Comparison of ENCODE assay signal across 7 cellular contexts in genomic region chr9:112282841-112283240, GRCh38. TPM values are rescaled to one million over a fixed set of nuclear protein-coding genes. Genes with fewer than 3 reads are reported as not detected.
DNase-seq lines count a peak whose midpoint lies in the region; ATAC-seq, FAIRE-seq and TF ChIP-seq lines count a peak whose summit lies in the region.
"Not testable (repeated sequence)": the region's sequence is repeated elsewhere in the genome, so short reads cannot be mapped to it uniquely, and the experiment has no call there.

No MANE protein-coding gene starts in this region.

- H3K9me3 Mint-ChIP-seq in activated CD4-positive, alpha-beta memory T cell treated with anti-CD3 and anti-CD28 coated beads for 36 hours, result peaks cover 33% of the 10 kb centered on the region
- peaks cover 27% of the 10 kb centered on the region for H3K9me3 Mint-ChIP-seq in activated T-cell treated with anti-CD3 and anti-CD28 coated beads, Interleukin-2, amount 50 U/mL, for 24 hours
- peaks cover 38% of the 10 kb centered on the region for H3K9me3 Mint-ChIP-seq in activated naive CD4-positive, alpha-beta T cell treated with anti-CD3 and anti-CD28 coated beads for 36 hours
- peaks cover 20% of the 10 kb centered on the region for H3K9me3 Mint-ChIP-seq in memory B cell
- not testable (repeated sequence) for H3K9me3 Mint-ChIP-seq in osteocyte (ENCODE audit: unreplicated experiment)

- H3K4me1 ChIP-seq in K562 (replicated peaks in 1 of 2; ENCODE audit: control insufficient read depth in 2 of 2, insufficient read depth in 2 of 2, low read length in 2 of 2), result not testable (repeated sequence)

- not testable (repeated sequence) for TF ChIP-seq CTCF in K562 (IDR thresholded peaks at IDR 0.05 in 2 of 3, conservative IDR thresholded peaks at IDR 0.05 in 1 of 3; ENCODE audit: insufficient read depth in 2 of 3, low read depth in 1 of 3, low read length in 3 of 3); osteocyte (IDR thresholded peaks at IDR 0.05)

- peaks cover 29% of the 10 kb centered on the region for H3K36me3 ChIP-seq in K562 (ENCODE audit: control insufficient read depth, insufficient read depth, low read length)

- peaks cover 27% of the 10 kb centered on the region for H3K4me1 Mint-ChIP-seq in activated CD4-positive, alpha-beta memory T cell treated with anti-CD3 and anti-CD28 coated beads for 36 hours (ENCODE audit: low read depth)
- peaks cover 42% of the 10 kb centered on the region for H3K4me1 Mint-ChIP-seq in activated T-cell treated with anti-CD3 and anti-CD28 coated beads, Interleukin-2, amount 50 U/mL, for 24 hours (ENCODE audit: low read depth)
- peaks cover 28% of the 10 kb centered on the region for H3K4me1 Mint-ChIP-seq in activated naive CD4-positive, alpha-beta T cell treated with anti-CD3 and anti-CD28 coated beads for 36 hours (ENCODE audit: low read depth)
- H3K4me1 Mint-ChIP-seq in memory B cell, result not testable (repeated sequence)
- peaks cover 49% of the 10 kb centered on the region for H3K4me1 Mint-ChIP-seq in osteocyte (ENCODE audit: unreplicated experiment)

- H3K4me2 ChIP-seq in K562 (ENCODE audit: insufficient read depth, low read length), result not testable (repeated sequence)

- intact Hi-C loops in activated CD4-positive, alpha-beta memory T cell treated with anti-CD3 and anti-CD28 coated beads for 36 hours (cut with micrococcal nuclease); activated naive CD4-positive, alpha-beta T cell treated with anti-CD3 and anti-CD28 coated beads for 36 hours (cut with micrococcal nuclease); K562 (cut with micrococcal nuclease): not testable (repeated sequence)

- not testable (repeated sequence) for TF ChIP-seq EP300 in K562 (IDR thresholded peaks at IDR 0.05; ENCODE audit: low read length)

- not testable (repeated sequence) for H3K9ac ChIP-seq in K562 (ENCODE audit: insufficient read depth in 1 of 2, low read depth in 2 of 2, low read length in 2 of 2)

- H3K27me3 Mint-ChIP-seq in activated CD4-positive, alpha-beta memory T cell treated with anti-CD3 and anti-CD28 coated beads for 36 hours; activated T-cell treated with anti-CD3 and anti-CD28 coated beads, Interleukin-2, amount 50 U/mL, for 24 hours; activated naive CD4-positive, alpha-beta T cell treated with anti-CD3 and anti-CD28 coated beads for 36 hours (ENCODE audit: low read depth); memory B cell; osteocyte (ENCODE audit: unreplicated experiment): not testable (repeated sequence)

- H3K4me3 Mint-ChIP-seq in activated CD4-positive, alpha-beta memory T cell treated with anti-CD3 and anti-CD28 coated beads for 36 hours; activated T-cell treated with anti-CD3 and anti-CD28 coated beads, Interleukin-2, amount 50 U/mL, for 24 hours; activated naive CD4-positive, alpha-beta T cell treated with anti-CD3 and anti-CD28 coated beads for 36 hours; memory B cell; osteocyte (ENCODE audit: unreplicated experiment): not testable (repeated sequence)

- CTCF ChIA-PET in activated CD4-positive, alpha-beta memory T cell treated with anti-CD3 and anti-CD28 coated beads for 36 hours (lab: Charles Lee); K562 (lab: Yijun Ruan, JAX; ENCODE audit: low intra/inter-chr PET ratio): not testable (repeated sequence)
- CTCF ChIA-PET in activated naive CD4-positive, alpha-beta T cell treated with anti-CD3 and anti-CD28 coated beads for 36 hours (lab: Charles Lee), result interaction anchor here (0.6 kb wide), 1 partner anchor 137 kb away, joined by 3 read pairs; no protein-coding TSS in a partner anchor

- H3K9me3 ChIP-seq in K562 (replicated peaks; ENCODE audit: control insufficient read depth, insufficient read depth, low read depth, low read length), result peaks cover 16% of the 10 kb centered on the region

- H3K9me1 ChIP-seq in K562 (ENCODE audit: control insufficient read depth, insufficient read depth, low read length), result not testable (repeated sequence)

- POLR2A ChIA-PET in activated CD4-positive, alpha-beta memory T cell treated with anti-CD3 and anti-CD28 coated beads for 36 hours (lab: Charles Lee); K562 (lab: Yijun Ruan, JAX): not testable (repeated sequence)

- H3K27ac Mint-ChIP-seq in activated CD4-positive, alpha-beta memory T cell treated with anti-CD3 and anti-CD28 coated beads for 36 hours; activated naive CD4-positive, alpha-beta T cell treated with anti-CD3 and anti-CD28 coated beads for 36 hours: not testable (repeated sequence)
- peak overlapping the region; percentile 26 for H3K27ac Mint-ChIP-seq in activated T-cell treated with anti-CD3 and anti-CD28 coated beads, Interleukin-2, amount 50 U/mL, for 24 hours
- H3K27ac Mint-ChIP-seq in memory B cell (peak overlapping the region; percentile 38), osteocyte (ENCODE audit: unreplicated experiment) (peak overlapping the region; percentile 84)

- in situ Hi-C loops in K562 (cut with MboI), result not testable (repeated sequence)

- not testable (repeated sequence) for ATAC-seq in K562; memory B cell (ENCODE audit: low read depth)

- not testable (repeated sequence) for H4K20me1 ChIP-seq in K562 (replicated peaks; ENCODE audit: control insufficient read depth, insufficient read depth, low read length)

- H3K27me3 ChIP-seq in K562 (ENCODE audit: control insufficient read depth in 2 of 2, insufficient read depth in 2 of 2, low read length in 2 of 2), result not testable (repeated sequence)

- H3K27ac ChIP-seq in K562 (ENCODE audit: extremely low read depth, low read depth, low read length), result not testable (repeated sequence)

- peaks cover 46% of the 10 kb centered on the region for H3K36me3 Mint-ChIP-seq in activated CD4-positive, alpha-beta memory T cell treated with anti-CD3 and anti-CD28 coated beads for 36 hours
- H3K36me3 Mint-ChIP-seq in activated T-cell treated with anti-CD3 and anti-CD28 coated beads, Interleukin-2, amount 50 U/mL, for 24 hours (ENCODE audit: low read depth), result peaks cover 50% of the 10 kb centered on the region
- peaks cover 45% of the 10 kb centered on the region for H3K36me3 Mint-ChIP-seq in activated naive CD4-positive, alpha-beta T cell treated with anti-CD3 and anti-CD28 coated beads for 36 hours (ENCODE audit: low read depth)
- peaks cover 40% of the 10 kb centered on the region for H3K36me3 Mint-ChIP-seq in memory B cell
- peaks cover 27% of the 10 kb centered on the region for H3K36me3 Mint-ChIP-seq in osteocyte (ENCODE audit: unreplicated experiment)

- 89% methylated on average over 3 of the region's 3 CpGs for WGBS in K562 (ENCODE audit: insufficient coverage, low coverage, missing lambda C conversion rate)

- H2AFZ ChIP-seq in K562 (ENCODE audit: low read depth, low read length), result not testable (repeated sequence)

- peak; percentile 17 for DNase-seq in activated CD4-positive, alpha-beta memory T cell treated with anti-CD3 and anti-CD28 coated beads for 36 hours
- not testable (repeated sequence) for DNase-seq in activated T-cell treated with anti-CD3 and anti-CD28 coated beads, Interleukin-2, amount 50 U/mL, for 24 hours; K562 (ENCODE audit: extremely low read depth in 1 of 4, low spot score in 3 of 4); memory B cell (ENCODE audit: low spot score in 2 of 2); osteocyte (ENCODE audit: extremely low spot score, unreplicated experiment)
- peak; percentile 10 for DNase-seq in activated naive CD4-positive, alpha-beta T cell treated with anti-CD3 and anti-CD28 coated beads for 36 hours
- peak; percentile 10 for DNase-seq in stimulated activated CD4-positive, alpha-beta T cell treated with anti-CD3 and anti-CD28 coated beads, Interleukin-4, amount 100 ng/mL, for 24 hours

- not testable (repeated sequence) for FAIRE-seq in K562 (lab: Jason Lieb, UNC)

- not testable (repeated sequence) for TF ChIP-seq RAD21 in K562 (CRISPR knock-in tag; conservative IDR thresholded peaks at IDR 0.05 in 1 of 2, IDR thresholded peaks at IDR 0.05 in 1 of 2)

- TF ChIP-seq POLR2A in K562 (conservative IDR thresholded peaks at IDR 0.05), result not testable (repeated sequence)

- not testable (repeated sequence) for BruUV-seq in K562 (replicated peaks; lab: Mats Ljungman, UMichigan)

- H3K4me3 ChIP-seq in K562, result not testable (repeated sequence)

- H3K79me2 ChIP-seq in K562 (ENCODE audit: control insufficient read depth, insufficient read depth, low read length), result peaks cover 45% of the 10 kb centered on the region

RNA-seq across cellular contexts. Expression of gene PTBP3, which starts 50.6 kb away (rescaled TPM):
- total RNA-seq in activated CD4-positive, alpha-beta memory T cell treated with anti-CD3 and anti-CD28 coated beads for 36 hours, result 10 to 100 TPM; 87.2 to 92.3 TPM
- 10 to 100 TPM; 87.8 to 92.6 TPM for total RNA-seq in activated naive CD4-positive, alpha-beta T cell treated with anti-CD3 and anti-CD28 coated beads for 36 hours
- total RNA-seq in K562 (2011; cell fraction: chromatin; rRNA removed; ENCODE audit: low replicate concordance), result 83.3 and 94.4 TPM in 2 replicates
- 15.2 and 20.9 TPM in 2 replicates for total RNA-seq in K562 (2011; cell fraction: nucleolus; rRNA removed)
- total RNA-seq in K562 (2011; cell fraction: nucleoplasm; rRNA removed), result 43.6 and 84.2 TPM in 2 replicates
- total RNA-seq in K562 (2014; rRNA removed) (36.9 and 44.4 TPM in 2 replicates), K562 (2014; rRNA removed; fragmentation: Illumina TruSeq; extraction: Trizol) (83.5 and 93.8 TPM in 2 replicates), K562 (2015; rRNA removed; fragmentation: Illumina TruSeq; extraction: Trizol) (71.3 and 77.1 TPM in 2 replicates), K562 (2021) (109 and 116 TPM in 2 replicates), osteocyte (47.6 and 58.9 TPM in 2 replicates)
- polyA plus RNA-seq in K562 (2011; rRNA removed) (132 and 151 TPM in 2 replicates), K562 (2014; fragmentation: Illumina TruSeq; extraction: Trizol) (60.3 and 68.0 TPM in 2 replicates), K562 (2014; fragmentation: Nextera tagmentation; extraction: Ambion mirVana) (10 to 100 TPM; 22.4 to 26.7 TPM), K562 (2014; rRNA removed) (42.0 and 45.5 TPM in 2 replicates)
- polyA plus RNA-seq in K562 (2011; cell fraction: cytosol; rRNA removed), result 122 and 173 TPM in 2 replicates
- polyA plus RNA-seq in K562 (2011; cell fraction: nucleus; rRNA removed), result 54.8 and 78.5 TPM in 2 replicates
- 34.5 and 35.0 TPM in 2 replicates for polyA plus RNA-seq in K562 (2012)
- 252 and 271 TPM in 2 replicates for polyA minus RNA-seq in K562 (2011; rRNA and poly(A)+ RNA removed)
- 85.2 and 87.1 TPM in 2 replicates for polyA minus RNA-seq in K562 (2011; cell fraction: cytosol; rRNA and poly(A)+ RNA removed)
- 22.9 and 43.9 TPM in 2 replicates for polyA minus RNA-seq in K562 (2011; cell fraction: nucleus; rRNA and poly(A)+ RNA removed)
